ENCODE assay signal across 26 cellular contexts in the genomic region with DNA sequence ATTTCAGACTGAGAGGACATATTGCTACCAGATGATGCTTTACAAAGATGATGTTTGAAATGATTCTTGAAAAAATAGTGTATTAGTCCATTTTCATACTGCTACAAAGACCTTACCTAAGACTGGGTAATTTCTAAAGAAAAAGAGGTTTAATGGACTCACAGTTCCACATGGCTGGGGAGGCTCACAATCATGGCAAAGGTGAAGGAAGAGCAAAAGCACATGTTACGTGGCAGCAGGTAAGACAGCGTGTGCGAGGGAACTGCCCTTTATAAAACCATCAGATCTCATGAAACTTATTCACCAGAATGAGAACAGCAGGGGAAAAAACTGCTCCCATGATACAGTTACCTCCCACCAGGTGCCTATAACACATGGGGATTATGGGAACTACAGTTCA.
"Had no signal": no experiment of that assay in that cellular context is flagged by ENCODE, and none has a peak within 500 bp of the region (broad histone marks: within the 10 kb centered on the region; RNA-seq: fewer than 3 reads in every experiment).

No MANE protein-coding gene starts in this region.

- ATAC-seq: stimulated activated effector memory CD8-positive, alpha-beta T cell treated with anti-CD3 and anti-CD28 coated beads, Interleukin-12 subunit alpha, Interleukin-12 subunit beta, amount 100 ng/mL, for 72 hours; stimulated activated memory B cell treated with anti-CD40 and anti-IgM and Interleukin-4, amounts not matched to agents 10 μg/mL and 1 μg/mL and 100 μg/mL, for 72 hours; stimulated activated naive B cell treated with anti-CD40 and anti-IgM and Interleukin-4, amounts not matched to agents 10 μg/mL and 1 μg/mL and 100 μg/mL, for 72 hours; stimulated activated naive CD8-positive, alpha-beta T cell treated with anti-CD3 and anti-CD28 coated beads, Interleukin-15, amount 100 ng/mL, for 72 hours; stimulated activated naive CD8-positive, alpha-beta T cell treated with anti-CD3 and anti-CD28 coated beads, Interleukin-15, Interleukin-2, amounts not matched to agents 100 U/mL and 50 U/mL, for 24 hours; upper lobe of right lung had no signal

- H3K27me3 ChIP-seq: stomach, suprapubic skin, testis, thyroid gland, tibial artery, tibial nerve, transverse colon, upper lobe of left lung, upper lobe of right lung, uterus, vagina had no signal

- H3K9me3 ChIP-seq: stomach, suprapubic skin, testis, thoracic aorta, thyroid gland, tibial artery, tibial nerve, transverse colon, upper lobe of left lung, upper lobe of right lung, uterus, vagina had no signal

- H3K4me3 ChIP-seq: stomach, suprapubic skin, testis, thoracic aorta, thyroid gland, tibial artery, tibial nerve, transverse colon, upper lobe of left lung, upper lobe of right lung, uterus, vagina had no signal

- H3K4me1 ChIP-seq: stomach, suprapubic skin, testis, thyroid gland, tibial artery, tibial nerve, transverse colon, upper lobe of left lung, uterus, vagina had no signal

- DNase-seq: stimulated activated CD4-positive, alpha-beta T cell treated with anti-CD3 and anti-CD28 coated beads, Interleukin-2, amount 100 ng/mL, for 48 hours; stimulated activated CD4-positive, alpha-beta T cell treated with anti-CD3 and anti-CD28 coated beads, Interleukin-4, amount 100 ng/mL, for 1 hour; stimulated activated CD4-positive, alpha-beta T cell treated with anti-CD3 and anti-CD28 coated beads, Interleukin-4, amount 100 ng/mL, for 24 hours; stimulated activated CD4-positive, alpha-beta T cell treated with anti-CD3 and anti-CD28 coated beads, Interleukin-4, amount 100 ng/mL, for 4 hours; stimulated activated CD8-positive, alpha-beta memory T cell treated with anti-CD3 and anti-CD28 coated beads, Interleukin-4, amount 100 ng/mL, for 48 hours; stimulated activated naive B cell treated with anti-CD40 and anti-IgM and Interleukin-4, amounts not matched to agents 10 μg/mL and 1 μg/mL and 100 μg/mL, for 72 hours; stimulated activated naive CD4-positive, alpha-beta T cell; stimulated activated naive CD4-positive, alpha-beta T cell treated with Interleukin-2 at 50 U/mL for 16 hours; stimulated activated naive CD8-positive, alpha-beta T cell treated with anti-CD3 and anti-CD28 coated beads, Interleukin-15, amount 100 ng/mL, for 72 hours; stimulated activated naive CD8-positive, alpha-beta T cell treated with anti-CD3 and anti-CD28 coated beads, Interleukin-15, Interleukin-2, amounts not matched to agents 100 U/mL and 50 U/mL, for 24 hours; stomach; substantia nigra; testis; thyroid gland; tibial artery; transverse colon; trophoblast cell; upper lobe of left lung; upper lobe of right lung; uterus had no signal

- H3K27ac ChIP-seq: stomach, suprapubic skin, testis, thoracic aorta, thyroid gland, tibial artery, tibial nerve, transverse colon, upper lobe of left lung, upper lobe of right lung, uterus, vagina had no signal

- H3K36me3 ChIP-seq: stomach, suprapubic skin, thoracic aorta, thyroid gland, tibial artery, tibial nerve, transverse colon, upper lobe of left lung, upper lobe of right lung, uterus, vagina had no signal
